Comparison of ENCODE assay signal across 9 cellular contexts in the genomic region with DNA sequence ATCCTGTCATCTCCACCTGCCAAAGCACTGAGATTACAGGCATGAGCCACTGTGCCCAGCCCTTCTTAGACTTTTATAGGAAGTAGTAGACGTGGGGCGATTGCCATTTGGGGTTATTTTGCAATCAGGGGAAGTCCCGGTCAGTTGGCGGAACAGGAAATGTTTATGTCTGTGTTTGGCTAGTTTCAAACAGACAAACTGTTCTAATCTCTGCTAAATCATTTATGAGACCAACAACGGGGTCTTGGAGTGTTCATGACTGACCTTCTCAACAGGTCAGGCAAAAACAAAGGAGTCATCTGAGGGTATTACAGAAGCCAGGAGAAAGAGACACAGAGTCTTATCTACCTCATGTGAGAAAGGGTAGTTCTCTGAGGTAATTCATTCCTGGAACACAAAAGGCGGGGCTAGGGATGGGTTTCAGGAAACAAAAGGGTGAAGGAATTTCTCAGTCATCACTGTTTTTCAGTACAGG. TPM values are rescaled to one million over a fixed set of nuclear protein-coding genes. Genes with fewer than 3 reads are reported as not detected.
DNase-seq lines count a peak whose midpoint lies in the region; ATAC-seq, FAIRE-seq and TF ChIP-seq lines count a peak whose summit lies in the region.
"Had no signal": no experiment of that assay in that cellular context is flagged by ENCODE, and none has a peak within 500 bp of the region (broad histone marks: within the 10 kb centered on the region; RNA-seq: fewer than 3 reads in every experiment).

No MANE protein-coding gene starts in this region.

- no peaks in the 10 kb centered on the region for H3K27me3 ChIP-seq in HL-60 (ENCODE audit: insufficient read depth, poor library complexity, severe bottlenecking)
- peaks cover 0 to 3% (median 1%) of the 10 kb centered on the region in 4 donors for H3K27me3 ChIP-seq in liver (ENCODE audit: control insufficient read depth in 4 of 4, insufficient read depth in 4 of 4, low read length in 3 of 4)
- H3K27me3 ChIP-seq: cardiac muscle cell had no signal

- no peak for DNase-seq in GM12891 (ENCODE audit: insufficient read length, low spot score)
- peak in 1 of 2 experiments; percentile 87 for DNase-seq in HL-60 (ENCODE audit: low read depth in 1 of 2, low spot score in 1 of 2)
- no peak for DNase-seq in activated naive CD8-positive, alpha-beta T cell treated with anti-CD3 and anti-CD28 coated beads, Interleukin-2, amount 10 ng/mL, durations not matched to agents 7 days and 5 days
- DNase-seq in cerebellar cortex (ENCODE audit: low spot score), result no peak
- no peak for DNase-seq in NCI-H774 (lab: John Stamatoyannopoulos, UW)
- DNase-seq in NCI-H187 (lab: John Stamatoyannopoulos, UW), result no peak

- H3K9ac ChIP-seq in liver (ENCODE audit: low read depth in 1 of 2, low read length in 2 of 2), result no peak overlapping the region

- H3K4me3 ChIP-seq in HL-60 (replicated peaks; ENCODE audit: insufficient read depth, low read length) (no peak overlapping the region), liver (ENCODE audit: low read depth in 1 of 3, low read length in 3 of 3) (no peak overlapping the region)
- H3K4me3 ChIP-seq: cardiac muscle cell had no signal

- H3K4me1 ChIP-seq in liver (ENCODE audit: control insufficient read depth in 4 of 4, insufficient read depth in 4 of 4, low read length in 3 of 4), result peaks cover 0 to 4% (median 0%) of the 10 kb centered on the region in 4 donors

- H3K27ac ChIP-seq in HL-60 (replicated peaks), result peak overlapping the region; percentile 78
- peak overlapping the region in 1 of 2 donors; percentile 41 for H3K27ac ChIP-seq in liver (ENCODE audit: low read depth in 1 of 2, low read length in 2 of 2)
- H3K27ac ChIP-seq: cardiac muscle cell had no signal

- ATAC-seq in GM21528 (IDR thresholded peaks at IDR 0.05; ENCODE audit: low FRiP score, unreplicated experiment), result peak; percentile 93
- peak; percentile 33 for ATAC-seq in activated naive CD8-positive, alpha-beta T cell treated with anti-CD3 and anti-CD28 coated beads, Interleukin-2, amount 10 ng/mL, durations not matched to agents 7 days and 5 days (ENCODE audit: low read depth)

- 31% methylated on average over 6 of the region's 6 CpGs for WGBS in liver

- no peaks in the 10 kb centered on the region for H3K36me3 ChIP-seq in liver (ENCODE audit: control insufficient read depth in 4 of 4, insufficient read depth in 3 of 4, low read depth in 1 of 4, low read length in 3 of 4)
- H3K36me3 ChIP-seq: cardiac muscle cell had no signal

- POLR2A ChIA-PET in activated naive CD8-positive, alpha-beta T cell treated with anti-CD3 and anti-CD28 coated beads, Interleukin-2, amount 10 ng/mL, durations not matched to agents 7 days and 5 days (lab: Charles Lee), result no interaction called here

- TF ChIP-seq CTCF in HL-60 (IDR thresholded peaks at IDR 0.05; ENCODE audit: insufficient read depth, low read length) (no peak), liver (IDR thresholded peaks at IDR 0.05; ENCODE audit: low read depth, low read length, missing input control) (no peak)

- H3K27me3 Mint-ChIP-seq in activated naive CD8-positive, alpha-beta T cell treated with anti-CD3 and anti-CD28 coated beads, Interleukin-2, amount 10 ng/mL, durations not matched to agents 7 days and 5 days, result no peaks in the 10 kb centered on the region

- TF ChIP-seq POLR2A in GM12891 (IDR thresholded peaks at IDR 0.05; ENCODE audit: low read depth, low read length), result no peak

- H3K9me3 Mint-ChIP-seq in activated naive CD8-positive, alpha-beta T cell treated with anti-CD3 and anti-CD28 coated beads, Interleukin-2, amount 10 ng/mL, durations not matched to agents 7 days and 5 days, result peaks cover 11% of the 10 kb centered on the region

- FAIRE-seq in GM12891 (lab: Jason Lieb, UNC), result peak; percentile 74

- peaks cover 12% of the 10 kb centered on the region for H3K4me1 Mint-ChIP-seq in activated naive CD8-positive, alpha-beta T cell treated with anti-CD3 and anti-CD28 coated beads, Interleukin-2, amount 10 ng/mL, durations not matched to agents 7 days and 5 days

- H3K27ac Mint-ChIP-seq in activated naive CD8-positive, alpha-beta T cell treated with anti-CD3 and anti-CD28 coated beads, Interleukin-2, amount 10 ng/mL, durations not matched to agents 7 days and 5 days, result peak overlapping the region; percentile 81

- no peak overlapping the region for H3K4me3 Mint-ChIP-seq in activated naive CD8-positive, alpha-beta T cell treated with anti-CD3 and anti-CD28 coated beads, Interleukin-2, amount 10 ng/mL, durations not matched to agents 7 days and 5 days

- peaks cover 11% of the 10 kb centered on the region for H3K36me3 Mint-ChIP-seq in activated naive CD8-positive, alpha-beta T cell treated with anti-CD3 and anti-CD28 coated beads, Interleukin-2, amount 10 ng/mL, durations not matched to agents 7 days and 5 days

- no peak for TF ChIP-seq RAD21 in liver (IDR thresholded peaks at IDR 0.05)

- peaks cover 3 to 13% (median 6%) of the 10 kb centered on the region in 4 donors for H3K9me3 ChIP-seq in liver (ENCODE audit: control insufficient read depth in 4 of 4, low read length in 3 of 4)

TF ChIP-seq in GM12891, 5 proteins besides CTCF, POLR2A, EP300 and RAD21:
- no peak for TF ChIP-seq POLR2AphosphoS5 (IDR thresholded peaks at IDR 0.05; ENCODE audit: low read depth, low read length)
- no peak for TF ChIP-seq POU2F2 (IDR thresholded peaks at IDR 0.05; ENCODE audit: low read depth, low read length)
- no peak for TF ChIP-seq SPI1 (IDR thresholded peaks at IDR 0.05; ENCODE audit: low read depth, low read length)
- no peak for TF ChIP-seq TAF1 (IDR thresholded peaks at IDR 0.05; ENCODE audit: low read depth, low read length)
- TF ChIP-seq PAX5 (IDR thresholded peaks at IDR 0.05; ENCODE audit: insufficient read depth, low read length, severe bottlenecking), result no peak

TF ChIP-seq in liver, 16 proteins besides CTCF, POLR2A, EP300 and RAD21:
- TF ChIP-seq FOXA1 (IDR thresholded peaks at IDR 0.05), result no peak
- TF ChIP-seq SP1 (IDR thresholded peaks at IDR 0.05), result peak; percentile 7

RNA-seq across cellular contexts. Expression of a gene that starts 6.6 kb away (rescaled TPM):
- 7.8 TPM for polyA plus RNA-seq in GM12891 (2012; ENCODE audit: low read depth, missing spikeins)
- 10 to 100 TPM; 17.7 to 21.0 TPM for total RNA-seq in activated naive CD8-positive, alpha-beta T cell treated with anti-CD3 and anti-CD28 coated beads, Interleukin-2, amount 10 ng/mL, durations not matched to agents 7 days and 5 days
- total RNA-seq in liver, result 1 to 10 TPM; 4.2 to 7.5 TPM
- polyA plus RNA-seq in liver, result 1 to 10 TPM; 2.2 to 2.4 TPM
